8 cellular contexts compared by ENCODE assay signal in the genomic region with DNA sequence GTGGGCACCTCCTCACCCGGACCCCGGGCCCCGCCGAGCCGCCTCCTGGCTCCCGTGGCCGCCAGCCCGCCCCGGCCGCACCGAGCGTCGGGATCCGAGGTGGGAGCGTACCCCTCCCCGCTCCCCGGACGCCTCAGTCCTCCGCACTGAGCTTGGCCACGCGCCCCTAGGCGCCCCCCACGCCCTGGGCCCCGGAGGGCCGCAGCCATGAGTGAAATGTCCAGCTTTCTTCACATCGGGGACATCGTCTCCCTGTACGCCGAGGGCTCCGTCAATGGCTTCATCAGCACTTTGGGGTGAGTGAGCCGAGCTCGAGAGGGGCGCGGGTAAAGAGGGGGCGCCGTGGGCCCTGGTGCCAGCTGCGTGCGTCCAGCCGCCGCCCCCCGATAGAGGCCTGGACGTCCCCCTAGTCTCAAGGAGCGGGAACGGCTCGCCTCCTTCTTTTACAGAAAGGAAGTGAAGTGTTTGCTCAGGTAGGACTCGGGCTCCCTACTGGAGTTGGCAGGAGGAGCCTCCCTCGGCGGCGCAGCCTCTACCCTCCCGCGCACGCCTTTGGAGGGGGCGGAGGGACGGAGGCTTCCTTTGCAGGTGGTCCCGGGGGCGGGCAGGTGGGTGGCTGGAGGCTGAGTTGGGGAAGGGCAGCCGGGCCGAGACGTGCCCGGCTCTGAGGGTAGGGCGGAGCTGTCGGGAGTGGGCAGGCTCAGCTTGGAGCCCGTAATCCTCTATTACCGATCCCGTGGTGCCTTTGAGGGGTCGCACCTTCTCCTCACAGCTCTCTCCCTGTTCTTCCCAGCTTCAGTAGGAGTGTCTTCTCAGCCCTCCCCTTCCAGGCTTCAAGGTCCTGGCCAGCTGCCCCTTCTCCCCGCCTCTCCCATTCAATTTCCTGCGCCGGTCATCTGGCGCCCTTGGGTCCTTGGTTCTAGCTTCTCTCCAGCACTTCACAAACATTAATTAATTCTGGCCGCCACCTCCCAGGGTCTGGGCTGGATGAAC. TPM values are rescaled to one million over a fixed set of nuclear protein-coding genes. Genes with fewer than 3 reads are reported as not detected.
DNase-seq lines count a peak whose midpoint lies in the region; ATAC-seq and TF ChIP-seq lines count a peak whose summit lies in the region.

No MANE protein-coding gene starts in this region.

- H3K27ac Mint-ChIP-seq in activated CD4-positive, alpha-beta memory T cell treated with anti-CD3 and anti-CD28 coated beads for 36 hours: peak overlapping the region; percentile 83
- peak overlapping the region; percentile 64 to 94 for H3K27ac Mint-ChIP-seq in natural killer cell

- H3K4me2 ChIP-seq in MM.1S (ENCODE audit: low read depth, low read length): peak overlapping the region; percentile 90

- intact Hi-C loops in activated CD4-positive, alpha-beta memory T cell treated with anti-CD3 and anti-CD28 coated beads for 36 hours (cut with micrococcal nuclease): loop anchor here (2.0 kb wide), 2 partner anchors 37 to 73 kb away; no protein-coding TSS in a partner anchor
- intact Hi-C loops in natural killer cell (cut with micrococcal nuclease): loop anchor here (2.0 kb wide), 1 partner anchor 13 kb away; no protein-coding TSS in a partner anchor
- intact Hi-C loops in upper lobe of right lung (cut with DNase I): no loop called here

- H3K9me3 Mint-ChIP-seq in activated CD4-positive, alpha-beta memory T cell treated with anti-CD3 and anti-CD28 coated beads for 36 hours: no peaks in the 10 kb centered on the region
- H3K9me3 Mint-ChIP-seq in natural killer cell: no peaks in the 10 kb centered on the region

- TF ChIP-seq CTCF in MM.1S (IDR thresholded peaks at IDR 0.05; ENCODE audit: low read length) (no peak), natural killer cell (IDR thresholded peaks at IDR 0.05) (no peak), upper lobe of right lung (IDR thresholded peaks at IDR 0.05) (no peak)

- H3K9me3 ChIP-seq in MM.1S (replicated peaks; ENCODE audit: insufficient read depth, low read length) (no peaks in the 10 kb centered on the region), endocrine pancreas (ENCODE audit: control insufficient read depth, low read length) (no peaks in the 10 kb centered on the region), upper lobe of right lung (no peaks in the 10 kb centered on the region)

- H3K4me3 Mint-ChIP-seq in activated CD4-positive, alpha-beta memory T cell treated with anti-CD3 and anti-CD28 coated beads for 36 hours: peak overlapping the region; percentile 94
- peak overlapping the region; percentile 80 for H3K4me3 Mint-ChIP-seq in natural killer cell

- H3K27me3 ChIP-seq in MM.1S (replicated peaks; ENCODE audit: insufficient read depth, low read length) (no peaks in the 10 kb centered on the region), endocrine pancreas (ENCODE audit: control insufficient read depth, insufficient read depth, low read length) (no peaks in the 10 kb centered on the region), upper lobe of right lung (no peaks in the 10 kb centered on the region)

- ATAC-seq in GM21723 (IDR thresholded peaks at IDR 0.05; ENCODE audit: unreplicated experiment) (peak; percentile 20), natural killer cell (peak in 2 of 3 donors; percentile 6 to 17), upper lobe of right lung (peak; percentile 69)

- H3K36me3 ChIP-seq in MM.1S (replicated peaks; ENCODE audit: insufficient read depth, low read length) (no peaks in the 10 kb centered on the region), endocrine pancreas (ENCODE audit: control insufficient read depth, insufficient read depth, low read length) (no peaks in the 10 kb centered on the region), upper lobe of right lung (peaks cover 8% of the 10 kb centered on the region)

- POLR2A ChIA-PET in activated CD4-positive, alpha-beta memory T cell treated with anti-CD3 and anti-CD28 coated beads for 36 hours (lab: Charles Lee): interaction anchor here (0.6 to 2.8 kb wide), 16 partner anchors 8 to 350 kb away, joined by 3 to 20 read pairs (median 4); partner anchors contain the start of genes BAK1, RPS18, UQCC2 and VPS52
- POLR2A ChIA-PET in HEK293T (lab: Yijun Ruan, JAX): interaction anchor here (0.6 to 1.6 kb wide), 8 partner anchors 8 to 1868 kb away, joined by 3 to 4 read pairs (median 4); partner anchors contain the start of gene BAK1

- H3K9ac ChIP-seq in MM.1S (ENCODE audit: low read length) (peak overlapping the region; percentile 92), endocrine pancreas (ENCODE audit: control insufficient read depth, insufficient read depth, low read length) (peak overlapping the region; percentile 84)

- peaks cover 20% of the 10 kb centered on the region for H3K36me3 Mint-ChIP-seq in activated CD4-positive, alpha-beta memory T cell treated with anti-CD3 and anti-CD28 coated beads for 36 hours
- no peaks in the 10 kb centered on the region for H3K36me3 Mint-ChIP-seq in natural killer cell

- H3K79me2 ChIP-seq in MM.1S (ENCODE audit: low read length): peaks cover 54% of the 10 kb centered on the region

- H3F3A ChIP-seq in MM.1S (ENCODE audit: insufficient read depth, low read length): peaks cover 9% of the 10 kb centered on the region

- peak overlapping the region; percentile 65 for H2AFZ ChIP-seq in MM.1S (ENCODE audit: low read length)

- DNase-seq in DMS79 (lab: John Stamatoyannopoulos, UW): peak; percentile 91
- peak; percentile 43 for DNase-seq in MM.1S
- DNase-seq in activated CD4-positive, alpha-beta memory T cell treated with anti-CD3 and anti-CD28 coated beads for 36 hours: peak; percentile 57
- DNase-seq in natural killer cell: no peak
- peak; percentile 88 for DNase-seq in upper lobe of right lung
- DNase-seq in HEK293T (ENCODE audit: extremely low spot score): no peak

- H3K4me1 ChIP-seq in MM.1S (ENCODE audit: low read length): peaks cover 28% of the 10 kb centered on the region
- no peaks in the 10 kb centered on the region for H3K4me1 ChIP-seq in endocrine pancreas (ENCODE audit: control insufficient read depth, insufficient read depth, low read length)
- peaks cover 38% of the 10 kb centered on the region for H3K4me1 ChIP-seq in upper lobe of right lung

- H3K27ac ChIP-seq in MM.1S (ENCODE audit: low read length): peak overlapping the region; percentile 61; the same call in 1 of the 2 replicates
- peak overlapping the region; percentile 95 for H3K27ac ChIP-seq in upper lobe of right lung

- no peaks in the 10 kb centered on the region for H3K27me3 Mint-ChIP-seq in activated CD4-positive, alpha-beta memory T cell treated with anti-CD3 and anti-CD28 coated beads for 36 hours
- H3K27me3 Mint-ChIP-seq in natural killer cell (ENCODE audit: low read depth in 2 of 2): no peaks in the 10 kb centered on the region

- H3K4me1 Mint-ChIP-seq in activated CD4-positive, alpha-beta memory T cell treated with anti-CD3 and anti-CD28 coated beads for 36 hours (ENCODE audit: low read depth): peaks cover 43% of the 10 kb centered on the region
- peaks cover 32 to 58% of the 10 kb centered on the region in 2 donors for H3K4me1 Mint-ChIP-seq in natural killer cell

- H3K9me2 ChIP-seq in MM.1S (replicated peaks; ENCODE audit: insufficient read depth, low read length): no peaks in the 10 kb centered on the region

- H4K20me1 ChIP-seq in MM.1S (ENCODE audit: insufficient read depth, low read length): no peaks in the 10 kb centered on the region

- CTCF ChIA-PET in activated CD4-positive, alpha-beta memory T cell treated with anti-CD3 and anti-CD28 coated beads for 36 hours (lab: Charles Lee): interaction anchor here (0.7 to 5.3 kb wide), 11 partner anchors 11 to 90 kb away, joined by 3 to 31 read pairs (median 5); partner anchors contain the start of genes BAK1 and UQCC2
- CTCF ChIA-PET in HEK293T (lab: Yijun Ruan, JAX): interaction anchor here (0.6 to 2.7 kb wide), 3 partner anchors 11 to 1393 kb away, joined by 3 to 16 read pairs (median 4); no protein-coding TSS in a partner anchor

- H3K4me3 ChIP-seq in MM.1S (ENCODE audit: low read length) (peak overlapping the region; percentile 91), endocrine pancreas (ENCODE audit: control insufficient read depth, insufficient read depth, low read length) (no peak overlapping the region), upper lobe of right lung (peak overlapping the region; percentile 82)

TF ChIP-seq in HEK293T, 16 proteins besides CTCF, POLR2A, EP300 and RAD21:
- TF ChIP-seq SUZ12 (IDR thresholded peaks at IDR 0.05): no peak
- no peak for TF ChIP-seq NFRKB (IDR thresholded peaks at IDR 0.05)
- no peak for TF ChIP-seq ZNF384 (IDR thresholded peaks at IDR 0.05)
- no peak; the same call in 1 of the 2 replicates for TF ChIP-seq L3MBTL2 (conservative IDR thresholded peaks at IDR 0.05)
- no peak for TF ChIP-seq FOXA1 (IDR thresholded peaks at IDR 0.05)
- TF ChIP-seq FOXK2 (IDR thresholded peaks at IDR 0.05): no peak
- TF ChIP-seq PKNOX1 (IDR thresholded peaks at IDR 0.05): no peak
- TF ChIP-seq TARDBP (IDR thresholded peaks at IDR 0.05): no peak
- TF ChIP-seq ELF4 (IDR thresholded peaks at IDR 0.05): no peak
- TF ChIP-seq ARNT (IDR thresholded peaks at IDR 0.05): no peak
- TF ChIP-seq BHLHE40 (IDR thresholded peaks at IDR 0.05; ENCODE audit: borderline replicate concordance): no peak
- no peak for TF ChIP-seq FOXM1 (IDR thresholded peaks at IDR 0.05; ENCODE audit: borderline replicate concordance)
- TF ChIP-seq LEF1 (IDR thresholded peaks at IDR 0.05; ENCODE audit: borderline replicate concordance): no peak
- TF ChIP-seq CTBP1 (IDR thresholded peaks at IDR 0.05; ENCODE audit: borderline replicate concordance): no peak
- TF ChIP-seq SP1 (IDR thresholded peaks at IDR 0.05): no peak
- no peak for TF ChIP-seq HDGF (IDR thresholded peaks at IDR 0.05; ENCODE audit: borderline replicate concordance)

RNA-seq across cellular contexts. Expression of gene ITPR3, which starts 0.6 kb away (rescaled TPM):
- total RNA-seq in activated CD4-positive, alpha-beta memory T cell treated with anti-CD3 and anti-CD28 coated beads for 36 hours: 10 to 100 TPM; 41.6 to 45.6 TPM
- total RNA-seq in natural killer cell (10 to 100 TPM; 45.5 to 66.7 (median 46.0) TPM), upper lobe of right lung (111 TPM)

RNA-seq across cellular contexts. Expression of gene BAK1, which starts 41.6 kb away (rescaled TPM):
- 10 to 100 TPM; 56.3 to 57.7 TPM for total RNA-seq in activated CD4-positive, alpha-beta memory T cell treated with anti-CD3 and anti-CD28 coated beads for 36 hours
- 10 to 100 TPM; 36.3 to 49.8 (median 40.7) TPM for total RNA-seq in natural killer cell
- 19.1 TPM for total RNA-seq in upper lobe of right lung

Comparison
In these comparisons a context has a peak if more than half of its experiments do, and no peak if none do; other contexts are left out.
1. DNase-seq: peak in DMS79 (single experiment), MM.1S (single experiment), activated CD4-positive, alpha-beta memory T cell treated with anti-CD3 and anti-CD28 coated beads for 36 hours (single experiment) and upper lobe of right lung (single experiment); none in natural killer cell (single experiment) and HEK293T (single experiment).
2. ATAC-seq: peak in every context shown above with its lines; median percentile 69 in upper lobe of right lung; 20 in GM21723; 12 in natural killer cell.